18 cellular contexts compared by ENCODE assay signal in the genomic region with DNA sequence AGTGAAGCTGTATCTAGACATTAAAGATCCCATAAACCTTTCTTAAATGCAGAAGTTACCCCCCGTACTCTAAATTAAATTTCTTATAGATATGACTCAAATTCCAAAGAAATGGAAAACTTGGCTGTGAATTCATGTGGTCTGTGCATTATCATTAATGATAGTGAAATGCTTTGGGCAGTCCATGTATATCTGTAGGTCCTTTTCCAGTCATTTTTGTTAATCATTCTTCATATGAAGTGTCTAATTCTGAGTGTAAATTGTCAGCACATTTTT.
DNase-seq lines count a peak whose midpoint lies in the region; ATAC-seq, FAIRE-seq and TF ChIP-seq lines count a peak whose summit lies in the region.
"Had no signal": no experiment of that assay in that cellular context is flagged by ENCODE, and none has a peak within 500 bp of the region (broad histone marks: within the 10 kb centered on the region; RNA-seq: fewer than 3 reads in every experiment).

No MANE protein-coding gene starts in this region.

- TF ChIP-seq CTCF in left ventricle myocardium inferior (IDR thresholded peaks at IDR 0.05; ENCODE audit: borderline replicate concordance) (no peak), right atrium auricular region (IDR thresholded peaks at IDR 0.05) (no peak), gastrocnemius medialis (IDR thresholded peaks at IDR 0.05 in 4 of 5, conservative IDR thresholded peaks at IDR 0.05 in 1 of 5) (no peak)

- H3K9me3 ChIP-seq in left ventricle myocardium inferior (replicated peaks) (no peaks in the 10 kb centered on the region), right atrium auricular region (no peaks in the 10 kb centered on the region), gastrocnemius medialis (no peaks in the 10 kb centered on the region)

- no peaks in the 10 kb centered on the region for H3K27me3 ChIP-seq in left ventricle myocardium inferior (ENCODE audit: low read depth)
- no peaks in the 10 kb centered on the region for H3K27me3 ChIP-seq in right atrium auricular region
- H3K27me3 ChIP-seq in gastrocnemius medialis = no peaks in the 10 kb centered on the region

- peaks cover 47% of the 10 kb centered on the region for H3K36me3 ChIP-seq in left ventricle myocardium inferior
- peaks cover 20% of the 10 kb centered on the region for H3K36me3 ChIP-seq in right atrium auricular region
- H3K36me3 ChIP-seq in gastrocnemius medialis = no peaks in the 10 kb centered on the region

- H3K27ac ChIP-seq in left ventricle myocardium inferior (replicated peaks) = peak overlapping the region; percentile 66
- H3K27ac ChIP-seq in right atrium auricular region = no peak overlapping the region
- H3K27ac ChIP-seq in gastrocnemius medialis = peak overlapping the region; percentile 15 to 75 (median 58)
- H3K27ac ChIP-seq: GM23248 had no signal

- no peak for DNase-seq in left ventricle myocardium inferior
- no peak for DNase-seq in right atrium auricular region (ENCODE audit: low spot score)
- no peak for DNase-seq in gastrocnemius medialis
- no peak for DNase-seq in NCI-H2227 treated with DMSO at 0.1 percent for 48 hours (lab: John Stamatoyannopoulos, UW)
- DNase-seq: C1 segment of cervical spinal cord; Calu3; CD4-positive, alpha-beta memory T cell; COR-L47; DMS153; DND-41; GM23248; H7; HCEC 1CT had no signal

- no peak for TF ChIP-seq POLR2A in gastrocnemius medialis (IDR thresholded peaks at IDR 0.05)

- FAIRE-seq in islet of Langerhans (lab: Jason Lieb, UNC) = peak; percentile 5
- FAIRE-seq: G401.6, GM12892, H1 had no signal

- peaks cover 52% of the 10 kb centered on the region for H3K4me1 ChIP-seq in left ventricle myocardium inferior
- H3K4me1 ChIP-seq in right atrium auricular region = peaks cover 0 to 16% of the 10 kb centered on the region in 2 donors
- peaks cover 17 to 37% of the 10 kb centered on the region in 2 donors for H3K4me1 ChIP-seq in gastrocnemius medialis

- in situ Hi-C loops in gastrocnemius medialis (cut with MboI; ENCODE audit: low sequenced_read_pairs in 4 of 4) = loop anchor here in 1 of 4 donors (25.0 kb wide), 1 partner anchor 432 kb away; the partner anchor contains the start of gene SMG7

- H3K4me3 ChIP-seq in left ventricle myocardium inferior (no peak overlapping the region), right atrium auricular region (no peak overlapping the region), gastrocnemius medialis (no peak overlapping the region)
- H3K4me3 ChIP-seq: GM23248 had no signal

- intact Hi-C loops in left ventricle myocardium inferior (cut with micrococcal nuclease) = no loop called here
- intact Hi-C loops in gastrocnemius medialis (cut with DNase I; ENCODE audit: low total_unique reads) = no loop called here

- ATAC-seq in gastrocnemius medialis (no peak), GM21367 (IDR thresholded peaks at IDR 0.05; ENCODE audit: unreplicated experiment) (no peak)

Comparison
In these comparisons a context has a peak if more than half of its experiments do, and no peak if none do; other contexts are left out.
1. H3K27ac ChIP-seq: peak in left ventricle myocardium inferior (single experiment) and gastrocnemius medialis (4 of 4); none in right atrium auricular region (0 of 2).